In the genomic region with DNA sequence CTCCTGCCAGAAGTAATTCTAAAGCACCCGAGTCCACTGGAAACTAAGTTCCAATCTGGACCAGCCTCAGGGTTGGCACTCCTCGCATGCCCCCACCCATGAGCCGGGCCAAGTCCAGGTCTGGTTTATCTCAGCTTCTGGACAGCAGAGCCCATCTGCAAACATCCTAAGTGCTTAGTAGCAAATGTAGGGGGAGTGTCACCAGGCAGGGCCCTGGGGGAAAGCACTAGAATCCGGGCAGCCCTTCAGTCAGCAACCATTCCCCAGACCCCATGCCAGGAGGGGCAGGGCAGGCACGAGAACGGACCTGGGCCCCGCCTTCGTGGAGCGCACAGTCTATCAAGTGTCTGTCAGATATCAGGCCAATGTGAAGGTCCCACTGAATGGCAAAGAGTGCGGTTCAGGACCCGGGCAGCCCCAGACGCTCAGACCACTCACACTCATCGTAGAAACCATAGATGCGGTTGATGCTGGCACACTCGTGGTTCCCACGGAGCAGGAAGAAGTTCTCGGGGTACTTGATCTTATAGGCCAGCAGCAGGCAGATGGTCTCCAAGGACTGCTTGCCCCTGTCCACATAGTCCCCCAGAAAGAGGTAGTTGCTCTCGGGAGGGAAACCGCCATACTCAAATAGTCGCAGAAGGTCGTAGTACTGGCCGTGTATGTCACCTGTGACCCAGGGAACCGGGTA, we compare ENCODE assay signal across 8 cellular contexts. TPM values are rescaled to one million over a fixed set of nuclear protein-coding genes. Genes with fewer than 3 reads are reported as not detected.
DNase-seq lines count a peak whose midpoint lies in the region; ATAC-seq and TF ChIP-seq lines count a peak whose summit lies in the region.

No MANE protein-coding gene starts in this region.

- TF ChIP-seq CTCF in BJ (IDR thresholded peaks at IDR 0.05; ENCODE audit: insufficient read depth, low read depth, low read length): no peak
- TF ChIP-seq CTCF in PC-9 (conservative IDR thresholded peaks at IDR 0.05): no peak

- H3K4me3 ChIP-seq in BJ (ENCODE audit: low read depth, low read length) (peak overlapping the region; percentile 98), PC-9 (peak overlapping the region; percentile 99)

- peak overlapping the region; percentile 87 for H3K4me2 ChIP-seq in PC-9

- peaks cover 3% of the 10 kb centered on the region; the same call in 1 of the 2 replicates for H4K20me1 ChIP-seq in PC-9 (ENCODE audit: insufficient read depth)

- CTCF ChIA-PET in BJ (lab: Yijun Ruan, JAX) (interaction anchor here (0.8 to 2.7 kb wide), 13 partner anchors 9 to 69 kb away, joined by 3 to 16 read pairs (median 8); partner anchors contain the start of genes CLCF1, CORO1B, RAD9A and TMEM134), PC-9 (lab: Charles Lee) (interaction anchor here (1.3 kb wide), 1 partner anchor 67 kb away, joined by 9 read pairs; the partner anchor contains the start of gene TMEM134)

- POLR2A ChIA-PET in BJ (lab: Charles Lee): no interaction called here
- POLR2A ChIA-PET in PC-9 (lab: Charles Lee; ENCODE audit: unreplicated experiment): no interaction called here

- H3K36me3 ChIP-seq in BJ (ENCODE audit: control insufficient read depth, insufficient read depth, low read length) (peaks cover 30% of the 10 kb centered on the region), PC-9 (ENCODE audit: low read depth) (0 out of 2 replicates have a peak, but pooled peaks cover 6% of the 10 kb centered on the region)

- peaks cover 60% of the 10 kb centered on the region for H3K36me3 Mint-ChIP-seq in effector memory CD8-positive, alpha-beta T cell (ENCODE audit: insufficient read depth)
- peaks cover 4% of the 10 kb centered on the region for H3K36me3 Mint-ChIP-seq in natural killer cell treated with Interleukin-12 subunit alpha and Interleukin-12 subunit beta and Interleukin-15 and Interleukin-18, amount 100 ng/mL, for 72 hours

- no peaks in the 10 kb centered on the region for H3K27me3 Mint-ChIP-seq in effector memory CD8-positive, alpha-beta T cell
- H3K27me3 Mint-ChIP-seq in natural killer cell treated with Interleukin-12 subunit alpha and Interleukin-12 subunit beta and Interleukin-15 and Interleukin-18, amount 100 ng/mL, for 72 hours: no peaks in the 10 kb centered on the region

- H3K4me1 Mint-ChIP-seq in effector memory CD8-positive, alpha-beta T cell (ENCODE audit: low read depth in 2 of 2): peaks cover 41 to 43% of the 10 kb centered on the region in 2 donors
- H3K4me1 Mint-ChIP-seq in natural killer cell treated with Interleukin-12 subunit alpha and Interleukin-12 subunit beta and Interleukin-15 and Interleukin-18, amount 100 ng/mL, for 72 hours (ENCODE audit: low read depth in 2 of 2): peaks cover 35 to 40% of the 10 kb centered on the region in 2 donors

- H3K9me3 Mint-ChIP-seq in effector memory CD8-positive, alpha-beta T cell: no peaks in the 10 kb centered on the region
- H3K9me3 Mint-ChIP-seq in natural killer cell treated with Interleukin-12 subunit alpha and Interleukin-12 subunit beta and Interleukin-15 and Interleukin-18, amount 100 ng/mL, for 72 hours: no peaks in the 10 kb centered on the region

- no peak for ATAC-seq in effector memory CD8-positive, alpha-beta T cell (replicated peaks)
- ATAC-seq in natural killer cell treated with Interleukin-12 subunit alpha and Interleukin-12 subunit beta and Interleukin-15 and Interleukin-18, amount 100 ng/mL, for 72 hours: no peak
- ATAC-seq in HG03108 (IDR thresholded peaks at IDR 0.05; ENCODE audit: unreplicated experiment): no peak

- DNase-seq in BJ (ENCODE audit: low read depth): no peak
- no peak for DNase-seq in PC-9
- no peak for DNase-seq in effector memory CD8-positive, alpha-beta T cell
- DNase-seq in natural killer cell treated with Interleukin-12 subunit alpha and Interleukin-12 subunit beta and Interleukin-15 and Interleukin-18, amount 100 ng/mL, for 72 hours (ENCODE audit: low spot score): no peak
- no peak for DNase-seq in NCI-H446 treated with DMSO at 0.1 percent for 48 hours (lab: John Stamatoyannopoulos, UW)
- no peak for DNase-seq in mesenteric fat pad (ENCODE audit: low spot score)
- no peak for DNase-seq in NCI-H1105 treated with DMSO at 0.1 percent for 48 hours (lab: John Stamatoyannopoulos, UW)

- TSS peak; percentile 37 for BruUV-seq in PC-9 (replicated peaks; lab: Mats Ljungman, UMichigan)

- no peaks in the 10 kb centered on the region for H3K27me3 ChIP-seq in BJ (ENCODE audit: control insufficient read depth, insufficient read depth, low read length)
- no peaks in the 10 kb centered on the region for H3K27me3 ChIP-seq in PC-9 (ENCODE audit: insufficient read depth, low read depth)

- no peaks in the 10 kb centered on the region for H3K9me2 ChIP-seq in PC-9 (ENCODE audit: insufficient read depth)

- H3K4me1 ChIP-seq in PC-9 (replicated peaks; ENCODE audit: insufficient read depth): peaks cover 14% of the 10 kb centered on the region

- peak overlapping the region; percentile 77 to 88 for H3K27ac Mint-ChIP-seq in effector memory CD8-positive, alpha-beta T cell
- peak overlapping the region; percentile 71 to 87 for H3K27ac Mint-ChIP-seq in natural killer cell treated with Interleukin-12 subunit alpha and Interleukin-12 subunit beta and Interleukin-15 and Interleukin-18, amount 100 ng/mL, for 72 hours

- peaks cover 20% of the 10 kb centered on the region for H3K79me2 ChIP-seq in PC-9 (ENCODE audit: low read depth)

- H3K4me3 Mint-ChIP-seq in effector memory CD8-positive, alpha-beta T cell: peak overlapping the region; percentile 97 to 99
- peak overlapping the region; percentile 96 for H3K4me3 Mint-ChIP-seq in natural killer cell treated with Interleukin-12 subunit alpha and Interleukin-12 subunit beta and Interleukin-15 and Interleukin-18, amount 100 ng/mL, for 72 hours

- H3K9me3 ChIP-seq in PC-9 (ENCODE audit: insufficient read depth, low read depth): no peaks in the 10 kb centered on the region

- H3F3A ChIP-seq in PC-9 (ENCODE audit: insufficient read depth, low read depth): peaks cover 20% of the 10 kb centered on the region; the same call in 1 of the 2 replicates

- no peak overlapping the region for H3K27ac ChIP-seq in PC-9

- no peak overlapping the region for H2AFZ ChIP-seq in PC-9

- intact Hi-C loops in PC-9 (cut with micrococcal nuclease; ENCODE audit: unreplicated experiment): loop anchor here (2.0 kb wide), 2 partner anchors 68 to 106 kb away; partner anchors contain the start of gene TMEM134

RNA-seq across cellular contexts. Expression of gene PPP1CA, which starts 1.3 kb away (rescaled TPM):
- polyA plus RNA-seq in BJ (2011; rRNA removed): 146 and 233 TPM in 2 replicates
- polyA minus RNA-seq in BJ (2011; rRNA and poly(A)+ RNA removed): 104 and 141 TPM in 2 replicates
- total RNA-seq in PC-9 (2021) (306 and 351 TPM in 2 replicates), mesenteric fat pad (92.4 TPM)
- 100 to 1,000 TPM; 317 to 378 TPM for total RNA-seq in natural killer cell treated with Interleukin-12 subunit alpha and Interleukin-12 subunit beta and Interleukin-15 and Interleukin-18, amount 100 ng/mL, for 72 hours

RNA-seq across cellular contexts. Expression of gene TBC1D10C, which starts 3.5 kb away (rescaled TPM):
- polyA plus RNA-seq in BJ (2011; rRNA removed): not detected in 2 replicates
- not detected in 2 replicates for polyA minus RNA-seq in BJ (2011; rRNA and poly(A)+ RNA removed)
- 0.58 TPM in 1 of 2 replicates, not detected in the other for total RNA-seq in PC-9 (2021)
- total RNA-seq in natural killer cell treated with Interleukin-12 subunit alpha and Interleukin-12 subunit beta and Interleukin-15 and Interleukin-18, amount 100 ng/mL, for 72 hours: 10 to 100 TPM; 79.5 to 88.8 TPM
- 5.3 TPM for total RNA-seq in mesenteric fat pad

RNA-seq across cellular contexts. Expression of gene RAD9A, which starts 8.6 kb away (rescaled TPM):
- 5.9 and 10.7 TPM in 2 replicates for polyA plus RNA-seq in BJ (2011; rRNA removed)
- 1.9 and 2.5 TPM in 2 replicates for polyA minus RNA-seq in BJ (2011; rRNA and poly(A)+ RNA removed)
- total RNA-seq in PC-9 (2021) (62.8 and 79.8 TPM in 2 replicates), mesenteric fat pad (10.4 TPM)
- total RNA-seq in natural killer cell treated with Interleukin-12 subunit alpha and Interleukin-12 subunit beta and Interleukin-15 and Interleukin-18, amount 100 ng/mL, for 72 hours: 10 to 100 TPM; 25.9 to 47.8 TPM

RNA-seq across cellular contexts. Expression of gene CARNS1, which starts 15.1 kb away (rescaled TPM):
- 0.07 and 0.12 TPM in 2 replicates for polyA plus RNA-seq in BJ (2011; rRNA removed)
- 0.10 TPM in 1 of 2 replicates, not detected in the other for polyA minus RNA-seq in BJ (2011; rRNA and poly(A)+ RNA removed)
- total RNA-seq in PC-9 (2021): 0.15 and 0.35 TPM in 2 replicates
- 1 to 10 TPM; 2.3 to 4.9 TPM for total RNA-seq in natural killer cell treated with Interleukin-12 subunit alpha and Interleukin-12 subunit beta and Interleukin-15 and Interleukin-18, amount 100 ng/mL, for 72 hours
- 0.29 TPM for total RNA-seq in mesenteric fat pad

RNA-seq across cellular contexts. Expression of gene CLCF1, which starts 27.0 kb away (rescaled TPM):
- polyA plus RNA-seq in BJ (2011; rRNA removed): 13.9 and 21.3 TPM in 2 replicates
- polyA minus RNA-seq in BJ (2011; rRNA and poly(A)+ RNA removed): 9.8 and 11.6 TPM in 2 replicates
- total RNA-seq in PC-9 (2021) (15.9 and 17.0 TPM in 2 replicates), mesenteric fat pad (7.7 TPM)
- 1 to 10 TPM; 1.4 to 3.3 TPM for total RNA-seq in natural killer cell treated with Interleukin-12 subunit alpha and Interleukin-12 subunit beta and Interleukin-15 and Interleukin-18, amount 100 ng/mL, for 72 hours

Comparison
In these comparisons a context has a peak if more than half of its experiments do, and no peak if none do; other contexts are left out.
1. RNA of gene TBC1D10C, which starts 3.5 kb away (total RNA-seq): 79.5 to 88.8 TPM in natural killer cell treated with Interleukin-12 subunit alpha and Interleukin-12 subunit beta and Interleukin-15 and Interleukin-18, amount 100 ng/mL, for 72 hours; 5.3 TPM in mesenteric fat pad (single experiment) and 0.58 TPM in PC-9; every median in the first group is over 10 times any median in the second.